In the genomic region with DNA sequence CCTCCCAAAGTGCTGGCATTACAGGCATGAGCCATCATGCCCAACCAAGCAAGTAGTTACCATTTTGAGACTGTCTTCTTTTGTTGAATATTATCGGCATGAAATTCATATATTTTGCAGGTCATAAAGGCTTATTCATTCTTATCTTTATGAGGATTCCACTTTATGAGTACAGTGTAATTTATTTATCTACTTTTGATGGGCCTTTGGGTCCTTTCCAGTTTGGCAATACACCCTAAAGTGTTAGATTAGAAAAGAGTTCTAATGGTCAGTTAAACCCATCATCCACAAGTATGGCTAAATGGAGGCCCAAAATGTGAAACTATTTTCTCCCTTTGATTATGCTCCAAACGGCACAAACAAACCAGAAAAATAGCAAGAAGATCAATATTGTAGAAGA, we compare ENCODE assay signal across 22 cellular contexts.
"Had no signal": no experiment of that assay in that cellular context is flagged by ENCODE, and none has a peak within 500 bp of the region (broad histone marks: within the 10 kb centered on the region; RNA-seq: fewer than 3 reads in every experiment).

No MANE protein-coding gene starts in this region.

- H3K27me3 ChIP-seq: colonic mucosa, esophagus squamous epithelium, foreskin keratinocyte, gastroesophageal sphincter, heart left ventricle, hepatocyte, left lung had no signal

- H3K36me3 ChIP-seq: colonic mucosa, esophagus squamous epithelium, gastroesophageal sphincter, heart left ventricle, left lung, lower lobe of right lung had no signal

- H3K27ac ChIP-seq: colonic mucosa, epithelial cell of prostate, esophagus squamous epithelium, foreskin keratinocyte, gastroesophageal sphincter, heart left ventricle, hepatocyte, left lung, lower lobe of right lung had no signal

- H3K4me1 ChIP-seq: esophagus squamous epithelium, foreskin keratinocyte, gastroesophageal sphincter, heart left ventricle, left lung, lower lobe of right lung had no signal

- DNase-seq: colonic mucosa; cortex of kidney; effector CD8-positive, alpha-beta T cell; effector memory CD8-positive, alpha-beta T cell; endodermal cell; erythroblast; esophagus squamous epithelium; foreskin keratinocyte; heart left ventricle; hypothalamus; immature natural killer cell; islet precursor cell; kidney; kidney glomerular epithelial cell; left lung; left ventricle myocardium superior; lower lobe of right lung; mesenchymal stem cell had no signal

- ATAC-seq: effector memory CD8-positive, alpha-beta T cell; esophagus mucosa; foreskin keratinocyte; gastroesophageal sphincter; heart left ventricle; left lung; left ventricle myocardium superior; lower lobe of right lung had no signal

- H3K9me3 ChIP-seq: colonic mucosa, esophagus squamous epithelium, gastroesophageal sphincter had no signal

- H3K4me3 ChIP-seq: colonic mucosa, esophagus squamous epithelium, gastroesophageal sphincter, heart left ventricle, hepatocyte, left lung, lower lobe of right lung had no signal
